9 cellular contexts compared by ENCODE assay signal in genomic region chr7:38463277-38464224, GRCh38.
A peak's percentile ranks its signal among the peaks of the same experiment; 100 is the strongest.
DNase-seq lines count a peak whose midpoint lies in the region; ATAC-seq, FAIRE-seq and TF ChIP-seq lines count a peak whose summit lies in the region.
"Had no signal": no experiment of that assay in that cellular context is flagged by ENCODE, and none has a peak within 500 bp of the region (broad histone marks: within the 10 kb centered on the region; RNA-seq: fewer than 3 reads in every experiment).

No MANE protein-coding gene starts in this region.

- no peaks in the 10 kb centered on the region for H3K79me2 ChIP-seq in hepatocyte
- H3K79me2 ChIP-seq: parathyroid adenoma had no signal

- H3K27me3 ChIP-seq in hepatocyte = no peaks in the 10 kb centered on the region

- H3K4me3 ChIP-seq in NB4 (ENCODE audit: low read depth, low read length) = no peak overlapping the region
- H3K4me3 ChIP-seq in hepatocyte = no peak overlapping the region

- TF ChIP-seq CTCF in NB4 (IDR thresholded peaks at IDR 0.05; ENCODE audit: low read depth, low read length) = no peak
- no peak for TF ChIP-seq CTCF in hepatocyte (IDR thresholded peaks at IDR 0.05; ENCODE audit: poor library complexity)

- H3K4me1 ChIP-seq in hepatocyte (ENCODE audit: insufficient read depth) = no peaks in the 10 kb centered on the region
- H3K4me1 ChIP-seq: parathyroid adenoma had no signal

- peak; percentile 69 for FAIRE-seq in GM12891 (lab: Jason Lieb, UNC)

- no peaks in the 10 kb centered on the region for H4K20me1 ChIP-seq in hepatocyte (ENCODE audit: insufficient read depth, poor library complexity, severe bottlenecking)

- H3K27ac ChIP-seq in hepatocyte = no peak overlapping the region
- H3K27ac ChIP-seq: parathyroid adenoma had no signal

- TF ChIP-seq POLR2A in GM12891 (IDR thresholded peaks at IDR 0.05; ENCODE audit: low read depth, low read length) = no peak
- TF ChIP-seq POLR2A in NB4 (IDR thresholded peaks at IDR 0.05; ENCODE audit: extremely low read depth, insufficient read length) = no peak

- no peak overlapping the region for H3K4me2 ChIP-seq in hepatocyte

- DNase-seq in GM12891 (ENCODE audit: insufficient read length, low spot score) = peak; percentile 18
- peak; percentile 57 for DNase-seq in NB4 (ENCODE audit: low read depth)
- DNase-seq in activated T-helper 1 cell treated with anti-CD3 and anti-CD28 coated beads, Interleukin-2, amount 50 U/mL, for 16 hours (ENCODE audit: low read depth in 1 of 2, low spot score in 1 of 2) = peak; percentile 54 to 61
- DNase-seq in hepatocyte (ENCODE audit: low spot score) = peak; percentile 15
- DNase-seq in stimulated activated CD8-positive, alpha-beta memory T cell treated with anti-CD3 and anti-CD28 coated beads, Interleukin-4, amount 100 ng/mL, for 48 hours = peak; percentile 88
- no peak for DNase-seq in NCI-H1417 treated with DMSO at 0.1 percent for 48 hours (lab: John Stamatoyannopoulos, UW)

- peak; percentile 86 for ATAC-seq in HG02571 (IDR thresholded peaks at IDR 0.05; ENCODE audit: unreplicated experiment)
- ATAC-seq in esophagus mucosa = no peak

- WGBS in hepatocyte (ENCODE audit: low lambda C conversion rate, missing lambda C conversion rate) = 71% methylated on average over 8 of the region's 8 CpGs

- no peak overlapping the region for H2AFZ ChIP-seq in hepatocyte
- H2AFZ ChIP-seq: parathyroid adenoma had no signal

- no peaks in the 10 kb centered on the region for H3K9me2 ChIP-seq in hepatocyte (replicated peaks; ENCODE audit: insufficient read depth)

- no peaks in the 10 kb centered on the region for H3K9me3 ChIP-seq in hepatocyte (ENCODE audit: low read depth)

- H3K36me3 ChIP-seq in hepatocyte (replicated peaks; ENCODE audit: insufficient read depth, low read depth) = no peaks in the 10 kb centered on the region

TF ChIP-seq in GM12891, 5 proteins besides CTCF, POLR2A, EP300 and RAD21:
- TF ChIP-seq POLR2AphosphoS5 (IDR thresholded peaks at IDR 0.05; ENCODE audit: low read depth, low read length) = no peak
- TF ChIP-seq POU2F2 (IDR thresholded peaks at IDR 0.05; ENCODE audit: low read depth, low read length) = no peak
- TF ChIP-seq SPI1 (IDR thresholded peaks at IDR 0.05; ENCODE audit: low read depth, low read length) = no peak
- no peak for TF ChIP-seq PAX5 (IDR thresholded peaks at IDR 0.05; ENCODE audit: insufficient read depth, low read length, severe bottlenecking)
- TF ChIP-seq TAF1 (IDR thresholded peaks at IDR 0.05; ENCODE audit: low read depth, low read length) = no peak
